Comparison of ENCODE assay signal across 10 cellular contexts in the genomic region with DNA sequence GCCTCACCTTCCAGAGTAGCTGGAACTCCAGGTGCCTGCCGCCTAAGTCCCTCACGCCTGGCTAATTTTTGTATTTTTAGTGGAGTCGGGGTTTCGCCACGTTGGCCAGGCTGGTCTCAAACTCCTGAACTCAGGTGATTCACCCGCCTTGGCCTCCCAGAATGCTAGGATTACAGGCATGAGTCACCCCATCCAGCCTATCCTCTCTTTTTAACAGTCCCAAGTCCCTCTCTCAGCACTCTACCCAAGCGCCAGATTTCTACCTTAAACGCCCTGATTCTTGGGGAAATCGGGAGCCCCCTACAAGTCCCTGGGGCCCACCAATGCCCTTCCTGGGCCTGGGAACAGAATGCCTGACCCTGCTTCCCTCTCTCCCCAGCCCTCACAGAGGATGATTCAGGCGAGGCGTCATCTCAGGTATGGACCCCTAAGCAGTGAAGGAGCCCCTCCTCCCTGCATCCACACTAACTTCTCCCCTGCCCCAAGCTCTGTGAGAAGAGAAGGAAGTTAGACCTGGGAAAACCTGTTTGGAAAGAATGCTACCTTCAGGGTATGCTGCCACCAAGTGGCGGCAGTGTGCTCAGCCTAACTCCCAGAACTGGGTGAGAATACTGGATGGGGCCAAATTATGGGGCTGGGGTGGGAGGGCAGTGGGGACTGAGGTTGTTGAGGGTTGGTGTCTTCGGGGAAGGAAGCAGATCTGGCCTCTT. TPM values are rescaled to one million over a fixed set of nuclear protein-coding genes. Genes with fewer than 3 reads are reported as not detected.
DNase-seq lines count a peak whose midpoint lies in the region; TF ChIP-seq lines count a peak whose summit lies in the region.
"Had no signal": no experiment of that assay in that cellular context is flagged by ENCODE, and none has a peak within 500 bp of the region (broad histone marks: within the 10 kb centered on the region; RNA-seq: fewer than 3 reads in every experiment).

No MANE protein-coding gene starts in this region.

- H3K36me3 ChIP-seq in ovary: no peaks in the 10 kb centered on the region
- H3K36me3 ChIP-seq: BLaER1 had no signal

- H3K27ac Mint-ChIP-seq in neural crest cell (ENCODE audit: unreplicated experiment): no peak overlapping the region
- H3K27ac Mint-ChIP-seq in activated T-helper 2 cell treated with anti-CD3 and anti-CD28 coated beads, Interferon-gamma antibody, Interleukin-2, Interleukin-4, amounts not matched to agents 10 μg/mL and 5 μg/mL and 100 μg/mL, durations not matched to agents 14 hours and 24 hours and 36 hours: no peak overlapping the region
- H3K27ac Mint-ChIP-seq: activated CD4-positive, alpha-beta memory T cell treated with anti-CD3 and anti-CD28 coated beads, Interleukin-2, amount 10 ng/mL, durations not matched to agents 7 days and 5 days had no signal

- no peaks in the 10 kb centered on the region for H3K9me3 Mint-ChIP-seq in neural crest cell
- H3K9me3 Mint-ChIP-seq in activated T-helper 2 cell treated with anti-CD3 and anti-CD28 coated beads, Interferon-gamma antibody, Interleukin-2, Interleukin-4, amounts not matched to agents 10 μg/mL and 5 μg/mL and 100 μg/mL, durations not matched to agents 14 hours and 24 hours and 36 hours: no peaks in the 10 kb centered on the region
- H3K9me3 Mint-ChIP-seq: activated CD4-positive, alpha-beta memory T cell treated with anti-CD3 and anti-CD28 coated beads, Interleukin-2, amount 10 ng/mL, durations not matched to agents 7 days and 5 days had no signal

- TF ChIP-seq CTCF in LNCaP clone FGC (IDR thresholded peaks at IDR 0.05; ENCODE audit: control insufficient read depth, extremely low read depth, insufficient read depth) (peak; percentile 45), astrocyte of the spinal cord (IDR thresholded peaks at IDR 0.05; ENCODE audit: low read depth, low read length) (peak; percentile 74), neural crest cell (conservative IDR thresholded peaks at IDR 0.05) (peak; percentile 52), ovary (IDR thresholded peaks at IDR 0.05) (no peak)

- no peak for TF ChIP-seq POLR2A in ovary (IDR thresholded peaks at IDR 0.05)

- no peaks in the 10 kb centered on the region for H3K36me3 Mint-ChIP-seq in neural crest cell (ENCODE audit: low read depth)
- H3K36me3 Mint-ChIP-seq in activated T-helper 2 cell treated with anti-CD3 and anti-CD28 coated beads, Interferon-gamma antibody, Interleukin-2, Interleukin-4, amounts not matched to agents 10 μg/mL and 5 μg/mL and 100 μg/mL, durations not matched to agents 14 hours and 24 hours and 36 hours (ENCODE audit: low read depth): no peaks in the 10 kb centered on the region

- no peak overlapping the region for H3K4me3 Mint-ChIP-seq in neural crest cell
- no peak overlapping the region for H3K4me3 Mint-ChIP-seq in activated T-helper 2 cell treated with anti-CD3 and anti-CD28 coated beads, Interferon-gamma antibody, Interleukin-2, Interleukin-4, amounts not matched to agents 10 μg/mL and 5 μg/mL and 100 μg/mL, durations not matched to agents 14 hours and 24 hours and 36 hours (ENCODE audit: low read depth)
- H3K4me3 Mint-ChIP-seq: activated CD4-positive, alpha-beta memory T cell treated with anti-CD3 and anti-CD28 coated beads, Interleukin-2, amount 10 ng/mL, durations not matched to agents 7 days and 5 days had no signal

- WGBS in ovary, 3 donors: 76 to 79% (median 79%) methylated on average over 13 of the region's 13 CpGs

- no peaks in the 10 kb centered on the region for H3K4me1 ChIP-seq in ovary (ENCODE audit: insufficient read depth)
- H3K4me1 ChIP-seq: BLaER1 had no signal

- no peaks in the 10 kb centered on the region for H3K9me3 ChIP-seq in ovary
- H3K9me3 ChIP-seq: BLaER1 had no signal

- intact Hi-C loops in activated T-helper 2 cell treated with anti-CD3 and anti-CD28 coated beads, Interferon-gamma antibody, Interleukin-2, Interleukin-4, amounts not matched to agents 10 μg/mL and 5 μg/mL and 100 μg/mL, durations not matched to agents 14 hours and 24 hours and 36 hours (cut with micrococcal nuclease): no loop called here
- intact Hi-C loops in ovary (cut with DNase I): loop anchor here in 2 of 4 donors (10.0 kb wide), 2 partner anchors 224 to 544 kb away; a partner anchor contains a TSS

- DNase-seq in NCI-H1694 treated with DMSO at 0.1 percent for 48 hours (lab: John Stamatoyannopoulos, UW) (peak; percentile 13), NCI-H1694 (lab: John Stamatoyannopoulos, UW) (no peak), LNCaP clone FGC (ENCODE audit: low read depth) (no peak), astrocyte of the spinal cord (ENCODE audit: low read depth, low spot score) (peak; percentile 27), neural crest cell (ENCODE audit: low read depth, low spot score) (no peak), putamen (ENCODE audit: low spot score) (no peak), ovary (no peak)
- DNase-seq in activated T-helper 2 cell treated with anti-CD3 and anti-CD28 coated beads, Interferon-gamma antibody, Interleukin-2, Interleukin-4, amounts not matched to agents 10 μg/mL and 5 μg/mL and 100 μg/mL, durations not matched to agents 14 hours and 24 hours and 36 hours (ENCODE audit: low spot score): no peak

- no peaks in the 10 kb centered on the region for H3K4me1 Mint-ChIP-seq in neural crest cell
- H3K4me1 Mint-ChIP-seq in activated T-helper 2 cell treated with anti-CD3 and anti-CD28 coated beads, Interferon-gamma antibody, Interleukin-2, Interleukin-4, amounts not matched to agents 10 μg/mL and 5 μg/mL and 100 μg/mL, durations not matched to agents 14 hours and 24 hours and 36 hours (ENCODE audit: low read depth): peaks cover 2% of the 10 kb centered on the region
- H3K4me1 Mint-ChIP-seq: activated CD4-positive, alpha-beta memory T cell treated with anti-CD3 and anti-CD28 coated beads, Interleukin-2, amount 10 ng/mL, durations not matched to agents 7 days and 5 days had no signal

- no peak overlapping the region for H3K27ac ChIP-seq in ovary
- H3K27ac ChIP-seq: BLaER1 had no signal

- in situ Hi-C loops in astrocyte of the spinal cord (cut with HindIII; ENCODE audit: low sequenced_read_pairs): no loop called here

- TF ChIP-seq EP300 in ovary (IDR thresholded peaks at IDR 0.05): no peak

- H3K4me3 ChIP-seq in LNCaP clone FGC (ENCODE audit: low read depth, low read length) (no peak overlapping the region), astrocyte of the spinal cord (ENCODE audit: low read depth, low read length) (no peak overlapping the region), ovary (no peak overlapping the region)
- H3K4me3 ChIP-seq: BLaER1 had no signal

- H3K27me3 Mint-ChIP-seq in neural crest cell (ENCODE audit: low read depth): peaks cover 44% of the 10 kb centered on the region
- peaks cover 1% of the 10 kb centered on the region for H3K27me3 Mint-ChIP-seq in activated T-helper 2 cell treated with anti-CD3 and anti-CD28 coated beads, Interferon-gamma antibody, Interleukin-2, Interleukin-4, amounts not matched to agents 10 μg/mL and 5 μg/mL and 100 μg/mL, durations not matched to agents 14 hours and 24 hours and 36 hours (ENCODE audit: low read depth)

- H3K27me3 ChIP-seq in ovary: no peaks in the 10 kb centered on the region
- H3K27me3 ChIP-seq: BLaER1 had no signal

RNA-seq across cellular contexts. Expression of a gene that starts 20.8 kb away (rescaled TPM):
- total RNA-seq in neural crest cell: not detected in 2 replicates
- 47.0 and 55.4 TPM in 2 replicates for total RNA-seq in activated T-helper 2 cell treated with anti-CD3 and anti-CD28 coated beads, Interferon-gamma antibody, Interleukin-2, Interleukin-4, amounts not matched to agents 10 μg/mL and 5 μg/mL and 100 μg/mL, durations not matched to agents 14 hours and 24 hours and 36 hours
- 1 to 10 TPM in 5 of 7 donors, under 1 TPM in 1, not detected in 1; 0.58 to 6.6 (median 2.0) TPM for total RNA-seq in ovary
- 1 to 10 TPM in 1 of 2 donors, under 1 TPM in 1; 0.90 to 1.1 TPM for polyA plus RNA-seq in ovary

RNA-seq across cellular contexts. Expression of a gene that starts 26.1 kb away (rescaled TPM):
- 0.19 and 0.27 TPM in 2 replicates for total RNA-seq in neural crest cell
- 0.30 and 0.50 TPM in 2 replicates for total RNA-seq in activated T-helper 2 cell treated with anti-CD3 and anti-CD28 coated beads, Interferon-gamma antibody, Interleukin-2, Interleukin-4, amounts not matched to agents 10 μg/mL and 5 μg/mL and 100 μg/mL, durations not matched to agents 14 hours and 24 hours and 36 hours
- 1 to 10 TPM in 6 of 7 donors, under 1 TPM in 1; 0.81 to 1.3 (median 1.2) TPM for total RNA-seq in ovary
- polyA plus RNA-seq in ovary: 1 to 10 TPM in 1 of 2 donors, under 1 TPM in 1; 0.45 to 1.3 TPM

RNA-seq across cellular contexts. Expression of a gene that starts 26.2 kb away (rescaled TPM):
- 33.9 and 34.8 TPM in 2 replicates for total RNA-seq in neural crest cell
- 34.6 and 42.4 TPM in 2 replicates for total RNA-seq in activated T-helper 2 cell treated with anti-CD3 and anti-CD28 coated beads, Interferon-gamma antibody, Interleukin-2, Interleukin-4, amounts not matched to agents 10 μg/mL and 5 μg/mL and 100 μg/mL, durations not matched to agents 14 hours and 24 hours and 36 hours
- total RNA-seq in ovary: 10 to 100 TPM; 11.1 to 19.9 (median 16.5) TPM
- 10 to 100 TPM in 1 of 2 donors, under 1 TPM in 1; 0.32 to 16.9 TPM for polyA plus RNA-seq in ovary

RNA-seq across cellular contexts. Expression of a gene that starts 38.3 kb away (rescaled TPM):
- total RNA-seq in neural crest cell (22.9 and 24.9 TPM in 2 replicates), ovary (10 to 100 TPM; 18.4 to 27.5 (median 21.5) TPM)
- 29.7 and 30.8 TPM in 2 replicates for total RNA-seq in activated T-helper 2 cell treated with anti-CD3 and anti-CD28 coated beads, Interferon-gamma antibody, Interleukin-2, Interleukin-4, amounts not matched to agents 10 μg/mL and 5 μg/mL and 100 μg/mL, durations not matched to agents 14 hours and 24 hours and 36 hours
- 10 to 100 TPM; 20.7 to 33.1 TPM for polyA plus RNA-seq in ovary

RNA-seq across cellular contexts. Expression of a gene that starts 55.1 kb away (rescaled TPM):
- total RNA-seq in neural crest cell (not detected in 2 replicates), ovary (1 to 10 TPM in 1 of 7 donors, not detected in 6; 2.7 TPM)
- total RNA-seq in activated T-helper 2 cell treated with anti-CD3 and anti-CD28 coated beads, Interferon-gamma antibody, Interleukin-2, Interleukin-4, amounts not matched to agents 10 μg/mL and 5 μg/mL and 100 μg/mL, durations not matched to agents 14 hours and 24 hours and 36 hours: 1.6 and 2.5 TPM in 2 replicates
- polyA plus RNA-seq in ovary: 1 to 10 TPM in 1 of 2 donors, under 1 TPM in 1; 0.22 to 1.0 TPM

Comparison
In these comparisons a context has a peak if more than half of its experiments do, and no peak if none do; other contexts are left out.
1. DNase-seq: peak in NCI-H1694 treated with DMSO at 0.1 percent for 48 hours (single experiment) and astrocyte of the spinal cord (single experiment); none in NCI-H1694 (single experiment), LNCaP clone FGC (single experiment), neural crest cell (single experiment), putamen (single experiment), activated T-helper 2 cell treated with anti-CD3 and anti-CD28 coated beads, Interferon-gamma antibody, Interleukin-2, Interleukin-4, amounts not matched to agents 10 μg/mL and 5 μg/mL and 100 μg/mL, durations not matched to agents 14 hours and 24 hours and 36 hours (single experiment) and ovary (0 of 5).
2. CTCF ChIP-seq: peak in LNCaP clone FGC (single experiment), astrocyte of the spinal cord (single experiment) and neural crest cell (single experiment); none in ovary (0 of 3).